In the genomic region with DNA sequence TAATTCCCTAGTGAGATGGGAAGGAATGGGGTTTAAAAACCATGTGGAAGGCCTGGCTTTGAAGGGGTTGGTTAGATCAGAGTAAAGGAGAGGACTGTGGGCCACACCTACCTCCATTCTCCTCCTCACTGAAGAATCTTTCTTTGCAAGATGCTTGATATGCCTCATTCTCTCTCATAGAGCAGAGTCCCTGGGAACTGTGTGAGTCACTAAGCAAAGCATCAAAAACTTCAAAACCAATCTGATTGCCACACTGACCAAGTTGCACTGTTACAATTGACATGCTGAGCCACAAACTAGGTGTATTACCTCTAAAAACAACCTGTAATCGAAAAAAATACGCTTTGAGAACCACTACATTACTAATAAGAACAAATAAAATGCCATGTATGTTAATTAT, we compare ENCODE assay signal across 11 cellular contexts. TPM values are rescaled to one million over a fixed set of nuclear protein-coding genes. Genes with fewer than 3 reads are reported as not detected.
DNase-seq lines count a peak whose midpoint lies in the region; ATAC-seq and TF ChIP-seq lines count a peak whose summit lies in the region.
"Had no signal": no experiment of that assay in that cellular context is flagged by ENCODE, and none has a peak within 500 bp of the region (broad histone marks: within the 10 kb centered on the region; RNA-seq: fewer than 3 reads in every experiment).

No MANE protein-coding gene starts in this region.

- peak overlapping the region; percentile 24 for H3K4me3 Mint-ChIP-seq in activated CD4-positive, alpha-beta T cell treated with anti-CD3 and anti-CD28 coated beads, Interleukin-2, amount 10 ng/mL, durations not matched to agents 7 days and 5 days
- peak overlapping the region; percentile 20 to 29 for H3K4me3 Mint-ChIP-seq in effector memory CD8-positive, alpha-beta T cell

- peaks cover 29% of the 10 kb centered on the region for H3K36me3 Mint-ChIP-seq in activated CD4-positive, alpha-beta T cell treated with anti-CD3 and anti-CD28 coated beads, Interleukin-2, amount 10 ng/mL, durations not matched to agents 7 days and 5 days (ENCODE audit: low read depth)
- H3K36me3 Mint-ChIP-seq in effector memory CD8-positive, alpha-beta T cell (ENCODE audit: insufficient read depth) = peaks cover 57% of the 10 kb centered on the region

- CTCF ChIA-PET in activated CD4-positive, alpha-beta T cell treated with anti-CD3 and anti-CD28 coated beads, Interleukin-2, amount 10 ng/mL, durations not matched to agents 7 days and 5 days (lab: Charles Lee) = no interaction called here
- CTCF ChIA-PET in PC-9 (lab: Charles Lee) = interaction anchor here (0.6 kb wide), 2 partner anchors 32 to 487 kb away, joined by 3 to 15 read pairs; no protein-coding TSS in a partner anchor

- H3F3A ChIP-seq in PC-9 (ENCODE audit: insufficient read depth, low read depth) = peaks cover 12% of the 10 kb centered on the region

- H3K36me3 ChIP-seq in PC-9 (ENCODE audit: low read depth) = peaks cover 4% of the 10 kb centered on the region; the same call in 1 of the 2 replicates
- H3K36me3 ChIP-seq in lower lobe of right lung = peaks cover 34% of the 10 kb centered on the region
- H3K36me3 ChIP-seq in left lung = peaks cover 0 to 20% of the 10 kb centered on the region in 2 donors

- peak overlapping the region; percentile 92; the same call in 1 of the 2 replicates for H3K4me2 ChIP-seq in PC-9

- H3K27ac ChIP-seq in PC-9 (no peak overlapping the region), lower lobe of right lung (no peak overlapping the region), left lung (no peak overlapping the region)
- H3K27ac ChIP-seq: neutrophil had no signal

- POLR2A ChIA-PET in activated CD4-positive, alpha-beta T cell treated with anti-CD3 and anti-CD28 coated beads, Interleukin-2, amount 10 ng/mL, durations not matched to agents 7 days and 5 days (lab: Charles Lee) = no interaction called here
- POLR2A ChIA-PET in PC-9 (lab: Charles Lee; ENCODE audit: unreplicated experiment) = interaction anchor here (0.6 kb wide), 2 partner anchors 48 to 1971 kb away, joined by 3 read pairs; no protein-coding TSS in a partner anchor

- BruUV-seq in PC-9 (replicated peaks; lab: Mats Ljungman, UMichigan) = no TSS peak

- no peaks in the 10 kb centered on the region for H3K9me3 Mint-ChIP-seq in activated CD4-positive, alpha-beta T cell treated with anti-CD3 and anti-CD28 coated beads, Interleukin-2, amount 10 ng/mL, durations not matched to agents 7 days and 5 days
- H3K9me3 Mint-ChIP-seq in effector memory CD8-positive, alpha-beta T cell = no peaks in the 10 kb centered on the region

- H3K9me2 ChIP-seq in PC-9 (ENCODE audit: insufficient read depth) = no peaks in the 10 kb centered on the region

- no peak for DNase-seq in activated CD4-positive, alpha-beta T cell treated with anti-CD3 and anti-CD28 coated beads, Interleukin-2, amount 10 ng/mL, durations not matched to agents 7 days and 5 days
- no peak for DNase-seq in activated CD4-positive, alpha-beta T cell treated with anti-CD3 and anti-CD28 coated beads, Interleukin-2, amount 50 U/mL, for 1 hour
- DNase-seq in PC-9 (peak in 1 of 2 experiments; percentile 57), skeletal muscle cell (ENCODE audit: low read depth) (peak; percentile 28), HT-29 (ENCODE audit: low spot score) (no peak), lower lobe of right lung (no peak), left lung (no peak)
- DNase-seq in effector memory CD8-positive, alpha-beta T cell = no peak
- DNase-seq: NCI-H2171 had no signal

- TF ChIP-seq CTCF in PC-9 (conservative IDR thresholded peaks at IDR 0.05) (no peak), lower lobe of right lung (IDR thresholded peaks at IDR 0.05) (no peak), left lung (IDR thresholded peaks at IDR 0.05) (no peak)

- no peak for ATAC-seq in effector memory CD8-positive, alpha-beta T cell (replicated peaks)
- ATAC-seq in lower lobe of right lung = no peak
- no peak for ATAC-seq in left lung
- ATAC-seq: Right ventricle myocardium inferior had no signal

- peaks cover 7% of the 10 kb centered on the region for H4K20me1 ChIP-seq in PC-9 (ENCODE audit: insufficient read depth)

- H3K79me2 ChIP-seq in PC-9 (ENCODE audit: low read depth) = peaks cover 49% of the 10 kb centered on the region

- H3K9me3 ChIP-seq in PC-9 (ENCODE audit: insufficient read depth, low read depth) (no peaks in the 10 kb centered on the region), lower lobe of right lung (no peaks in the 10 kb centered on the region), left lung (no peaks in the 10 kb centered on the region)
- H3K9me3 ChIP-seq: neutrophil had no signal

- H3K27me3 ChIP-seq in PC-9 (ENCODE audit: insufficient read depth, low read depth) (no peaks in the 10 kb centered on the region), lower lobe of right lung (ENCODE audit: low read depth) (no peaks in the 10 kb centered on the region), left lung (no peaks in the 10 kb centered on the region)
- H3K27me3 ChIP-seq: neutrophil had no signal

- no peak overlapping the region for H2AFZ ChIP-seq in PC-9

- peaks cover 38% of the 10 kb centered on the region for H3K4me1 Mint-ChIP-seq in activated CD4-positive, alpha-beta T cell treated with anti-CD3 and anti-CD28 coated beads, Interleukin-2, amount 10 ng/mL, durations not matched to agents 7 days and 5 days
- H3K4me1 Mint-ChIP-seq in effector memory CD8-positive, alpha-beta T cell (ENCODE audit: low read depth in 2 of 2) = peaks cover 36 to 48% of the 10 kb centered on the region in 2 donors

- H3K4me3 ChIP-seq in PC-9 = no peak overlapping the region
- no peak overlapping the region for H3K4me3 ChIP-seq in skeletal muscle cell (ENCODE audit: low read depth, low read length)
- no peak overlapping the region for H3K4me3 ChIP-seq in lower lobe of right lung
- no peak overlapping the region for H3K4me3 ChIP-seq in left lung

- peaks cover 24% of the 10 kb centered on the region for H3K4me1 ChIP-seq in PC-9 (replicated peaks; ENCODE audit: insufficient read depth)
- peaks cover 27% of the 10 kb centered on the region for H3K4me1 ChIP-seq in lower lobe of right lung
- peaks cover 15 to 32% of the 10 kb centered on the region in 2 donors for H3K4me1 ChIP-seq in left lung

- H3K27me3 Mint-ChIP-seq in activated CD4-positive, alpha-beta T cell treated with anti-CD3 and anti-CD28 coated beads, Interleukin-2, amount 10 ng/mL, durations not matched to agents 7 days and 5 days = no peaks in the 10 kb centered on the region
- H3K27me3 Mint-ChIP-seq in effector memory CD8-positive, alpha-beta T cell = no peaks in the 10 kb centered on the region

- intact Hi-C loops in PC-9 (cut with micrococcal nuclease; ENCODE audit: unreplicated experiment) = no loop called here
- intact Hi-C loops in lower lobe of right lung (cut with DNase I) = no loop called here
- intact Hi-C loops in left lung (cut with DNase I) = no loop called here

- H3K27ac Mint-ChIP-seq in activated CD4-positive, alpha-beta T cell treated with anti-CD3 and anti-CD28 coated beads, Interleukin-2, amount 10 ng/mL, durations not matched to agents 7 days and 5 days = peak overlapping the region; percentile 39
- peak overlapping the region; percentile 25 to 69 for H3K27ac Mint-ChIP-seq in effector memory CD8-positive, alpha-beta T cell

RNA-seq across cellular contexts. Expression of gene TUBD1, which starts 2.0 kb away (rescaled TPM):
- 10 to 100 TPM; 12.3 to 13.8 TPM for total RNA-seq in activated CD4-positive, alpha-beta T cell treated with anti-CD3 and anti-CD28 coated beads, Interleukin-2, amount 10 ng/mL, durations not matched to agents 7 days and 5 days
- total RNA-seq in PC-9 (2021) = 11.8 and 13.5 TPM in 2 replicates
- total RNA-seq in HT-29 (2014; rRNA removed; shearing (Covaris generic)) = 3.3 and 3.5 TPM in 2 replicates
- total RNA-seq in lower lobe of right lung = 14.7 TPM
- 1 to 10 TPM; 7.4 to 8.5 TPM for total RNA-seq in left lung

RNA-seq across cellular contexts. Expression of gene RPS6KB1, which starts 2.2 kb away (rescaled TPM):
- 10 to 100 TPM; 46.7 to 50.3 TPM for total RNA-seq in activated CD4-positive, alpha-beta T cell treated with anti-CD3 and anti-CD28 coated beads, Interleukin-2, amount 10 ng/mL, durations not matched to agents 7 days and 5 days
- total RNA-seq in PC-9 (2021) = 31.4 and 41.8 TPM in 2 replicates
- total RNA-seq in HT-29 (2014; rRNA removed; shearing (Covaris generic)) = 18.8 and 21.5 TPM in 2 replicates
- 29.0 TPM for total RNA-seq in lower lobe of right lung
- 10 to 100 TPM; 26.4 to 30.3 TPM for total RNA-seq in left lung
